ENCODE assay signal across 11 cellular contexts in the genomic region with DNA sequence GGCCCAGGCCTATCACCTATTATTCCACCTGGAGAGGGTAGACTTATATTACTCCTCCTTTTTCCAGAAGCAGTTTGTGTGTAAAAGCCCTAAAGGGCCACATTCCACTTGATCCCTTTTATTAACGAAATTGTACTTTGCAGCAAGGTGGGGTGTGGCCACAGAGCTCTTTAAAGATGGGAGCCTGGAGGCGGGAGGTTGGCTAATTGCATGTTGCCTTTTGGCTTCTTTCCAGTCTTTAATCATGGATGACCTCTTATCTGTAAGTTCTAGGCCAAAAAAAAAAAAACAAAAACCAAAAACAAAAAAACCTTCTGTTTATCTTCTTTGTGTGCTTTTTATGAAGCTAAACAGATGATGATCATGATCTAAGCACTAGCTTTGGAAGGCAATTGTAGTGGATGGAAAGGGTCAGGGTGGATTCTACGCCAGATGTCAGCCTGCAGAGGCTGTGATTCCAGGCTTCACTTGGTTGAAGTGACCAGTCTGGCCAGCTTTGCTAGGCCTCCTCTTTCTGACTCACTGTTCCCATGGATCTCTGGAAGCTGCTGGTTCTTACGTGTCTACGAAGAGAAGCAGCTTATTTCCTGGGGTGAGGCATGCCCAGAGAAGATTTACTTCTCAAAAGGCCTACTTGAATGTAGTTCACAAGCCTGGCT.
A peak's percentile ranks its signal among the peaks of the same experiment; 100 is the strongest.
DNase-seq lines count a peak whose midpoint lies in the region; ATAC-seq and TF ChIP-seq lines count a peak whose summit lies in the region.
"Had no signal": no experiment of that assay in that cellular context is flagged by ENCODE, and none has a peak within 500 bp of the region (broad histone marks: within the 10 kb centered on the region; RNA-seq: fewer than 3 reads in every experiment).

No MANE protein-coding gene starts in this region.

- no peaks in the 10 kb centered on the region for H3K36me3 ChIP-seq in urinary bladder (ENCODE audit: insufficient read depth)

- H3K4me3 Mint-ChIP-seq in mesothelial cell of epicardium: no peak overlapping the region
- no peak overlapping the region for H3K4me3 Mint-ChIP-seq in activated T-cell treated with anti-CD3 and anti-CD28 coated beads, Interleukin-2, amount 50 U/mL, for 72 hours

- H3K27ac Mint-ChIP-seq in mesothelial cell of epicardium: peak overlapping the region; percentile 19
- H3K27ac Mint-ChIP-seq in activated T-cell treated with anti-CD3 and anti-CD28 coated beads, Interleukin-2, amount 50 U/mL, for 72 hours: no peak overlapping the region

- peak overlapping the region; percentile 35 for H3K27ac ChIP-seq in urinary bladder (ENCODE audit: low read depth)

- no peak overlapping the region for H3K4me3 ChIP-seq in epithelial cell of esophagus (ENCODE audit: low read length)
- no peak overlapping the region for H3K4me3 ChIP-seq in urinary bladder (ENCODE audit: low read depth, low read length)

- no peaks in the 10 kb centered on the region for H3K9me3 Mint-ChIP-seq in mesothelial cell of epicardium
- H3K9me3 Mint-ChIP-seq in activated T-cell treated with anti-CD3 and anti-CD28 coated beads, Interleukin-2, amount 50 U/mL, for 72 hours: no peaks in the 10 kb centered on the region

- peaks cover 48% of the 10 kb centered on the region for H3K4me1 Mint-ChIP-seq in mesothelial cell of epicardium
- no peaks in the 10 kb centered on the region for H3K4me1 Mint-ChIP-seq in activated T-cell treated with anti-CD3 and anti-CD28 coated beads, Interleukin-2, amount 50 U/mL, for 72 hours (ENCODE audit: low read depth)

- DNase-seq in NCI-H82 (lab: John Stamatoyannopoulos, UW) (peak; percentile 20), NCI-H82 treated with DMSO at 0.1 percent for 48 hours (lab: John Stamatoyannopoulos, UW; ENCODE audit: unreplicated experiment) (no peak), epithelial cell of esophagus (ENCODE audit: low read depth) (peak; percentile 63), mesothelial cell of epicardium (ENCODE audit: low spot score in 2 of 2, unreplicated experiment in 2 of 2) (no peak)
- no peak for DNase-seq in activated T-cell treated with anti-CD3 and anti-CD28 coated beads, Interleukin-2, amount 50 U/mL, for 72 hours
- no peak for DNase-seq in activated naive CD4-positive, alpha-beta T cell treated with anti-CD3 and anti-CD28 coated beads, Interleukin-2, amount 50 U/mL, for 16 hours
- no peak for DNase-seq in activated effector memory CD4-positive, alpha-beta T cell treated with anti-CD3 and anti-CD28 coated beads, Interleukin-2, amount 50 U/mL, for 16 hours
- DNase-seq: 8988T, NCI-H1092, retina had no signal

- WGBS in urinary bladder: 43% methylated on average over 5 of the region's 5 CpGs

- no peak for ATAC-seq in activated T-cell treated with anti-CD3 and anti-CD28 coated beads, Interleukin-2, amount 50 U/mL, for 72 hours (replicated peaks in 1 of 2)

- no peaks in the 10 kb centered on the region for H3K27me3 Mint-ChIP-seq in mesothelial cell of epicardium (ENCODE audit: low read depth)
- H3K27me3 Mint-ChIP-seq in activated T-cell treated with anti-CD3 and anti-CD28 coated beads, Interleukin-2, amount 50 U/mL, for 72 hours (ENCODE audit: low read depth): no peaks in the 10 kb centered on the region

- no peaks in the 10 kb centered on the region for H3K36me3 Mint-ChIP-seq in mesothelial cell of epicardium
- H3K36me3 Mint-ChIP-seq in activated T-cell treated with anti-CD3 and anti-CD28 coated beads, Interleukin-2, amount 50 U/mL, for 72 hours (ENCODE audit: insufficient read depth in 2 of 2): no peaks in the 10 kb centered on the region

- peaks cover 2% of the 10 kb centered on the region for H3K4me1 ChIP-seq in urinary bladder (ENCODE audit: insufficient read depth)

- TF ChIP-seq CTCF in epithelial cell of esophagus (IDR thresholded peaks at IDR 0.05; ENCODE audit: insufficient read depth, low read depth, low read length, missing control alignments): no peak
- TF ChIP-seq CTCF in mesothelial cell of epicardium (IDR thresholded peaks at IDR 0.05; ENCODE audit: unreplicated experiment): no peak

Comparison
In these comparisons a context has a peak if more than half of its experiments do, and no peak if none do; other contexts are left out.
1. DNase-seq: peak in NCI-H82 (single experiment) and epithelial cell of esophagus (single experiment); none in NCI-H82 treated with DMSO at 0.1 percent for 48 hours (single experiment), mesothelial cell of epicardium (0 of 2), activated T-cell treated with anti-CD3 and anti-CD28 coated beads, Interleukin-2, amount 50 U/mL, for 72 hours (0 of 2), activated naive CD4-positive, alpha-beta T cell treated with anti-CD3 and anti-CD28 coated beads, Interleukin-2, amount 50 U/mL, for 16 hours (single experiment) and activated effector memory CD4-positive, alpha-beta T cell treated with anti-CD3 and anti-CD28 coated beads, Interleukin-2, amount 50 U/mL, for 16 hours (single experiment).